11 cellular contexts compared by ENCODE assay signal in genomic region chr15:101135532-101136166, GRCh38.
DNase-seq lines count a peak whose midpoint lies in the region; ATAC-seq and TF ChIP-seq lines count a peak whose summit lies in the region.
"Had no signal": no experiment of that assay in that cellular context is flagged by ENCODE, and none has a peak within 500 bp of the region (broad histone marks: within the 10 kb centered on the region; RNA-seq: fewer than 3 reads in every experiment).

No MANE protein-coding gene starts in this region.

- H3K4me3 ChIP-seq in BLaER1, result no peak overlapping the region
- H3K4me3 ChIP-seq in SU-DHL-6 (ENCODE audit: insufficient read depth, low read length, poor library complexity, severe bottlenecking), result no peak overlapping the region

- ATAC-seq in GM19035 (IDR thresholded peaks at IDR 0.05; ENCODE audit: unreplicated experiment), result peak; percentile 70
- ATAC-seq in HG02943 (IDR thresholded peaks at IDR 0.05; ENCODE audit: low read depth, unreplicated experiment), result peak; percentile 53

- H4K20me1 ChIP-seq in BLaER1 (no peaks in the 10 kb centered on the region), SU-DHL-6 (ENCODE audit: low read depth, low read length) (no peaks in the 10 kb centered on the region)

- DNase-seq in stimulated activated CD4-positive, alpha-beta T cell treated with anti-CD3 and anti-CD28 coated beads, Interleukin-1b, Interleukin-23, amount 100 ng/mL, for 48 hours, result no peak
- DNase-seq in HPDE6-E6E7 (ENCODE audit: extremely low spot score), result no peak
- no peak for DNase-seq in HCEC 1CT
- DNase-seq in stimulated activated CD4-positive, alpha-beta T cell treated with anti-CD3 and anti-CD28 coated beads, Interleukin-4, amount 100 ng/mL, for 1 hour, result no peak
- DNase-seq: activated gamma-delta T cell treated with Interleukin-2 at 50 U/mL for 16 hours, Right ventricle myocardium superior had no signal

- 0 out of 2 replicates have a peak overlapping the region, but pooled peaks have one; percentile 21 for H3K27ac ChIP-seq in BLaER1
- H3K27ac ChIP-seq in SU-DHL-6 (ENCODE audit: low read depth, low read length), result peak overlapping the region; percentile 46
- H3K27ac ChIP-seq: C4-2B had no signal

- H3K9ac ChIP-seq in BLaER1, result no peak overlapping the region
- peak overlapping the region; percentile 14; the same call in 1 of the 2 replicates for H3K9ac ChIP-seq in SU-DHL-6 (ENCODE audit: low read length)

- H3K9me3 ChIP-seq in BLaER1, result peaks cover 12% of the 10 kb centered on the region
- H3K9me3 ChIP-seq in SU-DHL-6 (ENCODE audit: insufficient read depth, low read length), result no peaks in the 10 kb centered on the region; the same call in 1 of the 2 replicates

- H3K9me2 ChIP-seq in SU-DHL-6 (replicated peaks; ENCODE audit: insufficient read depth, low read length), result no peaks in the 10 kb centered on the region

- no peak for TF ChIP-seq CTCF in SU-DHL-6 (IDR thresholded peaks at IDR 0.05; ENCODE audit: insufficient read depth, low read length, poor library complexity, severe bottlenecking)

- no peaks in the 10 kb centered on the region for H3F3A ChIP-seq in SU-DHL-6 (ENCODE audit: insufficient read depth)

- no peaks in the 10 kb centered on the region for H3K27me3 ChIP-seq in BLaER1
- H3K27me3 ChIP-seq in SU-DHL-6 (ENCODE audit: low read length), result no peaks in the 10 kb centered on the region

- H3K4me2 ChIP-seq in BLaER1, result peak overlapping the region; percentile 86
- peak overlapping the region; percentile 36 for H3K4me2 ChIP-seq in SU-DHL-6 (ENCODE audit: low read depth, low read length, poor library complexity, severe bottlenecking)

- H3K4me1 ChIP-seq in BLaER1, result peaks cover 87% of the 10 kb centered on the region

- peak overlapping the region; percentile 61 for H2AFZ ChIP-seq in SU-DHL-6 (ENCODE audit: low read depth, low read length, severe bottlenecking)

- H3K36me3 ChIP-seq in BLaER1, result no peaks in the 10 kb centered on the region
- no peaks in the 10 kb centered on the region for H3K36me3 ChIP-seq in SU-DHL-6 (ENCODE audit: low read length)

- H3K79me2 ChIP-seq in SU-DHL-6 (ENCODE audit: insufficient read depth, low read length), result no peaks in the 10 kb centered on the region
